1 cellular context compared by ENCODE assay signal in genomic region chr13:76972430-76972829, GRCh38.
TF ChIP-seq lines count a peak whose summit lies in the region.

No MANE protein-coding gene starts in this region.

TF ChIP-seq in HepG2, 621 proteins besides CTCF, POLR2A, EP300 and RAD21:
- no peak for TF ChIP-seq SMAD1 (CRISPR knock-in tag; IDR thresholded peaks at IDR 0.05; ENCODE audit: borderline replicate concordance, low read depth)
